ENCODE assay signal across 8 cellular contexts in genomic region chr12:6492838-6493579, GRCh38. TPM values are rescaled to one million over a fixed set of nuclear protein-coding genes. Genes with fewer than 3 reads are reported as not detected.
DNase-seq lines count a peak whose midpoint lies in the region; ATAC-seq and TF ChIP-seq lines count a peak whose summit lies in the region.

Gene MRPL51, minus strand, starts transcription at chr12:6493262. Its CDS starts 126 bp downstream, at chr12:6493136.

- H3K4me3 ChIP-seq in H7 (ENCODE audit: insufficient read depth, low read depth, low read length) (peak within 1 kb of the TSS; percentile 89), MG63 (peak within 1 kb of the TSS; percentile 75), fibroblast of pulmonary artery (replicated peaks; ENCODE audit: low read depth, low read length) (peak within 1 kb of the TSS; percentile 81)

- peak; percentile 88 to 91 for ATAC-seq in natural killer cell treated with Interleukin-12 subunit alpha and Interleukin-12 subunit beta and Interleukin-15 and Interleukin-18, amount 100 ng/mL, for 72 hours

- peaks cover 31 to 33% of the 10 kb centered on the region in 2 donors for H3K4me1 Mint-ChIP-seq in natural killer cell treated with Interleukin-12 subunit alpha and Interleukin-12 subunit beta and Interleukin-15 and Interleukin-18, amount 100 ng/mL, for 72 hours (ENCODE audit: low read depth in 2 of 2)

- peaks cover 0 to 1% of the 10 kb centered on the region in 2 donors for H3K27me3 Mint-ChIP-seq in natural killer cell treated with Interleukin-12 subunit alpha and Interleukin-12 subunit beta and Interleukin-15 and Interleukin-18, amount 100 ng/mL, for 72 hours

- no peaks in the 10 kb centered on the region for H3K9me3 Mint-ChIP-seq in natural killer cell treated with Interleukin-12 subunit alpha and Interleukin-12 subunit beta and Interleukin-15 and Interleukin-18, amount 100 ng/mL, for 72 hours

- H3K4me3 Mint-ChIP-seq in natural killer cell treated with Interleukin-12 subunit alpha and Interleukin-12 subunit beta and Interleukin-15 and Interleukin-18, amount 100 ng/mL, for 72 hours = peak within 1 kb of the TSS; percentile 97

- peak within 1 kb of the TSS; percentile 98 to 99 for H3K27ac Mint-ChIP-seq in natural killer cell treated with Interleukin-12 subunit alpha and Interleukin-12 subunit beta and Interleukin-15 and Interleukin-18, amount 100 ng/mL, for 72 hours

- H3K36me3 Mint-ChIP-seq in natural killer cell treated with Interleukin-12 subunit alpha and Interleukin-12 subunit beta and Interleukin-15 and Interleukin-18, amount 100 ng/mL, for 72 hours = peaks cover 15% of the 10 kb centered on the region

- DNase-seq in ELF-1 (ENCODE audit: low read depth, low spot score) (peak; percentile 97), H7 (peak; percentile 97), MG63 (peak; percentile 95), SHP77 (lab: John Stamatoyannopoulos, UW) (peak; percentile 58 to 84), fibroblast of pulmonary artery (ENCODE audit: low read depth) (peak; percentile 95)
- DNase-seq in activated effector memory CD4-positive, alpha-beta T cell treated with Interleukin-2 at 50 U/mL for 16 hours = peak; percentile 95
- DNase-seq in natural killer cell treated with Interleukin-12 subunit alpha and Interleukin-12 subunit beta and Interleukin-15 and Interleukin-18, amount 100 ng/mL, for 72 hours (ENCODE audit: low spot score) = peak; percentile 98
- DNase-seq in stimulated activated naive CD4-positive, alpha-beta T cell treated with Interleukin-2 at 50 U/mL for 16 hours (lab: John Stamatoyannopoulos, UW) = peak; percentile 97

- no peaks in the 10 kb centered on the region for H3K9me3 ChIP-seq in MG63

- H3K27me3 ChIP-seq in H7 (ENCODE audit: control insufficient read depth, insufficient read depth, low read length) (no peaks in the 10 kb centered on the region), MG63 (no peaks in the 10 kb centered on the region)

- H3K36me3 ChIP-seq in H7 (replicated peaks; ENCODE audit: control insufficient read depth, insufficient read depth, low read length) (peaks cover 23% of the 10 kb centered on the region), MG63 (peaks cover 45% of the 10 kb centered on the region)

- TF ChIP-seq CTCF in fibroblast of pulmonary artery (IDR thresholded peaks at IDR 0.05; ENCODE audit: low read length, missing control alignments) = no peak

RNA-seq across cellular contexts. Expression of gene MRPL51, which starts in this region (rescaled TPM):
- total RNA-seq in H7 (2014; rRNA removed; shearing (Covaris generic)) = 137 and 145 TPM in 2 replicates
- total RNA-seq in MG63 (2014; rRNA removed; shearing (Covaris generic); ENCODE audit: low replicate concordance) = 140 and 315 TPM in 2 replicates
- total RNA-seq in natural killer cell treated with Interleukin-12 subunit alpha and Interleukin-12 subunit beta and Interleukin-15 and Interleukin-18, amount 100 ng/mL, for 72 hours = 100 to 1,000 TPM; 200 to 217 TPM

Comparison
In these comparisons a context has a peak if more than half of its experiments do, and no peak if none do; other contexts are left out.
1. Peak in every context shown above with its lines: DNase-seq, ATAC-seq and H3K4me3 ChIP-seq.